19 cellular contexts compared by ENCODE assay signal in the genomic region with DNA sequence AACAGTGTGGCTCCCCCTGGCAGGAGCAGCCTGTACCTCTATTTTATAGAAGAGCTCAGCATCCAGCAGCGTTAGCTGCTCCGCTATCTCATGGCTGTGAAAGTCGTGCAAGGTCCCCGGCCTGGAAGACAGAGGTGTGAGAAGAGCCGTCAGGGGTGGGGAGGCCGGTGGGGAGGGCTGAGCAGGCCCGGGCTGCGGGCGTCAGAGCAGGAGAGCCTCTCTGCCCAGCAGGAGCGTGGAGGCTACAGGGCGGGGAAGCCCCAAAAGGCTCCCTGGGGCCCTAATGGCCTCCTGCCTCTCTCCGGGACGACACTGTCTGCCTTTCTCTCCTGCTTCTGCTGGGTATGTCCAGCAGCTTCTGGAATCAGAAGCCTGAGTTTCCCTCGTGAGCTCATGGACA. TPM values are rescaled to one million over a fixed set of nuclear protein-coding genes. Genes with fewer than 3 reads are reported as not detected.
DNase-seq lines count a peak whose midpoint lies in the region; ATAC-seq and TF ChIP-seq lines count a peak whose summit lies in the region.
"Had no signal": no experiment of that assay in that cellular context is flagged by ENCODE, and none has a peak within 500 bp of the region (broad histone marks: within the 10 kb centered on the region; RNA-seq: fewer than 3 reads in every experiment).

No MANE protein-coding gene starts in this region.

- H3K36me3 ChIP-seq in heart left ventricle: peaks cover 0 to 85% (median 78%) of the 10 kb centered on the region in 9 donors
- H3K36me3 ChIP-seq in endodermal cell (ENCODE audit: control insufficient read depth, insufficient read depth, low read length): peaks cover 21% of the 10 kb centered on the region

- H3K36me3 Mint-ChIP-seq in endodermal cell (ENCODE audit: low read depth): peaks cover 56% of the 10 kb centered on the region
- peaks cover 96% of the 10 kb centered on the region for H3K36me3 Mint-ChIP-seq in stimulated activated effector memory CD8-positive, alpha-beta T cell treated with anti-CD3 and anti-CD28 coated beads, Interleukin-12 subunit alpha, Interleukin-12 subunit beta, amount 100 ng/mL, for 72 hours

- POLR2A ChIA-PET in RWPE1 (lab: Yijun Ruan, JAX; ENCODE audit: low non-redundant PET): interaction anchor here (1.0 kb wide), 1 partner anchor 126 kb away, joined by 5 read pairs; no protein-coding TSS in a partner anchor

- no peak overlapping the region for H3K27ac Mint-ChIP-seq in endodermal cell
- H3K27ac Mint-ChIP-seq in stimulated activated effector memory CD8-positive, alpha-beta T cell treated with anti-CD3 and anti-CD28 coated beads, Interleukin-12 subunit alpha, Interleukin-12 subunit beta, amount 100 ng/mL, for 72 hours: peak overlapping the region; percentile 88

- no peak overlapping the region for H3K4me3 Mint-ChIP-seq in endodermal cell
- H3K4me3 Mint-ChIP-seq in stimulated activated effector memory CD8-positive, alpha-beta T cell treated with anti-CD3 and anti-CD28 coated beads, Interleukin-12 subunit alpha, Interleukin-12 subunit beta, amount 100 ng/mL, for 72 hours: no peak overlapping the region

- no peaks in the 10 kb centered on the region for H3K27me3 Mint-ChIP-seq in endodermal cell (ENCODE audit: insufficient read depth)

- no peak for DNase-seq in left cardiac atrium
- no peak for DNase-seq in heart left ventricle
- no peak for DNase-seq in RWPE1 (ENCODE audit: low spot score)
- DNase-seq in endodermal cell: peak; percentile 38
- no peak for DNase-seq in stimulated activated effector memory CD8-positive, alpha-beta T cell treated with anti-CD3 and anti-CD28 coated beads, Interleukin-12 subunit alpha, Interleukin-12 subunit beta, amount 100 ng/mL, for 72 hours (ENCODE audit: low spot score in 2 of 2)
- DNase-seq in RKO (ENCODE audit: low spot score): no peak
- DNase-seq in caudate nucleus (lab: John Stamatoyannopoulos, UW): no peak
- no peak for DNase-seq in activated CD4-positive, alpha-beta T cell treated with anti-CD3 and anti-CD28 coated beads for 48 hours
- DNase-seq: ACHN, DMS153, EL, KG1, NCI-H1105 treated with DMSO at 0.1 percent for 48 hours, NCI-H187, NCI-H446, NCI-H774, SHP77 treated with DMSO at 0.1 percent for 48 hours had no signal

- intact Hi-C loops in left cardiac atrium (cut with DNase I) (no loop called here), heart left ventricle (cut with DNase I) (no loop called here)

- 78 to 84% (median 80%) methylated on average over 12 to 14 of the region's 14 CpGs for WGBS in heart left ventricle, 4 donors
- WGBS in endodermal cell (ENCODE audit: insufficient coverage in 1 of 2, insufficient read length in 1 of 2), 2 experiments: 93 to 94% methylated on average over 14 of the region's 14 CpGs

- H3K4me3 ChIP-seq in heart left ventricle: no peak overlapping the region
- H3K4me3 ChIP-seq in endodermal cell (ENCODE audit: low read length): no peak overlapping the region

- H3K4me1 Mint-ChIP-seq in endodermal cell: no peaks in the 10 kb centered on the region
- H3K4me1 Mint-ChIP-seq in stimulated activated effector memory CD8-positive, alpha-beta T cell treated with anti-CD3 and anti-CD28 coated beads, Interleukin-12 subunit alpha, Interleukin-12 subunit beta, amount 100 ng/mL, for 72 hours: peaks cover 67% of the 10 kb centered on the region

- H3K9me3 Mint-ChIP-seq in endodermal cell: no peaks in the 10 kb centered on the region
- no peaks in the 10 kb centered on the region for H3K9me3 Mint-ChIP-seq in stimulated activated effector memory CD8-positive, alpha-beta T cell treated with anti-CD3 and anti-CD28 coated beads, Interleukin-12 subunit alpha, Interleukin-12 subunit beta, amount 100 ng/mL, for 72 hours

- ATAC-seq in left cardiac atrium (peak; percentile 30 to 53), heart left ventricle (no peak)
- no peak for ATAC-seq in stimulated activated effector memory CD8-positive, alpha-beta T cell treated with anti-CD3 and anti-CD28 coated beads, Interleukin-12 subunit alpha, Interleukin-12 subunit beta, amount 100 ng/mL, for 72 hours

- CTCF ChIA-PET in RWPE1 (lab: Yijun Ruan, JAX): interaction anchor here (0.6 to 2.8 kb wide), 3 partner anchors 152 to 648 kb away, joined by 3 to 22 read pairs (median 4); a partner anchor contains a TSS

- no peak for TF ChIP-seq POLR2A in heart left ventricle (IDR thresholded peaks at IDR 0.05)

- no peaks in the 10 kb centered on the region for H3K9me3 ChIP-seq in heart left ventricle
- no peaks in the 10 kb centered on the region for H3K9me3 ChIP-seq in endodermal cell (ENCODE audit: control insufficient read depth, low read length)

- TF ChIP-seq CTCF in heart left ventricle (IDR thresholded peaks at IDR 0.05) (no peak), RWPE1 (conservative IDR thresholded peaks at IDR 0.05; ENCODE audit: low read depth) (no peak), endodermal cell (conservative IDR thresholded peaks at IDR 0.05) (no peak)

- H3K4me1 ChIP-seq in heart left ventricle: peaks cover 0 to 39% (median 0%) of the 10 kb centered on the region in 12 donors
- no peaks in the 10 kb centered on the region for H3K4me1 ChIP-seq in endodermal cell (ENCODE audit: control insufficient read depth, insufficient read depth, low read length)

- H3K27me3 ChIP-seq in heart left ventricle: no peaks in the 10 kb centered on the region
- H3K27me3 ChIP-seq in endodermal cell (ENCODE audit: control insufficient read depth, insufficient read depth, low read length, poor library complexity, severe bottlenecking): no peaks in the 10 kb centered on the region

- H3K9ac ChIP-seq in endodermal cell (ENCODE audit: extremely low read depth, low read length, poor library complexity, severe bottlenecking): no peak overlapping the region

- H3K27ac ChIP-seq in heart left ventricle (no peak overlapping the region), RWPE1 (peak overlapping the region; percentile 15), endodermal cell (ENCODE audit: low read depth, low read length) (no peak overlapping the region), caudate nucleus (ENCODE audit: low read depth, low read length) (no peak overlapping the region)

RNA-seq across cellular contexts. Expression of a gene that starts 42.6 kb away (rescaled TPM):
- total RNA-seq in left cardiac atrium (not detected), heart left ventricle (not detected), endodermal cell (10 to 100 TPM; 42.9 to 71.4 TPM)
- not detected for polyA plus RNA-seq in heart left ventricle
- 0.93 TPM for polyA plus RNA-seq in endodermal cell (2013, experiment 1 of 2)
- polyA plus RNA-seq in endodermal cell (2013, experiment 2 of 2): 1.1 TPM
- total RNA-seq: H4, M059J had no signal

RNA-seq across cellular contexts. Expression of a gene that starts 56.8 kb away (rescaled TPM):
- total RNA-seq in left cardiac atrium: 10 to 100 TPM; 23.3 to 23.7 TPM
- 10 to 100 TPM; 16.4 to 45.1 (median 24.9) TPM for total RNA-seq in heart left ventricle
- polyA plus RNA-seq in heart left ventricle: 10 to 100 TPM; 22.5 to 36.5 TPM
- total RNA-seq in endodermal cell: 10 to 100 TPM; 37.9 to 42.9 TPM
- polyA plus RNA-seq in endodermal cell (2013, experiment 1 of 2): 28.4 TPM
- 23.8 TPM for polyA plus RNA-seq in endodermal cell (2013, experiment 2 of 2)

Comparison
In these comparisons a context has a peak if more than half of its experiments do, and no peak if none do; other contexts are left out.
1. ATAC-seq: peak in left cardiac atrium (2 of 2); none in heart left ventricle (0 of 4) and stimulated activated effector memory CD8-positive, alpha-beta T cell treated with anti-CD3 and anti-CD28 coated beads, Interleukin-12 subunit alpha, Interleukin-12 subunit beta, amount 100 ng/mL, for 72 hours (single experiment).
2. RNA of a gene that starts 42.6 kb away (total RNA-seq): 42.9 to 71.4 TPM in endodermal cell; not detected in left cardiac atrium and not detected in heart left ventricle; every median in the first group is over 10 times any median in the second.